ENCODE assay signal across 36 cellular contexts in genomic region chr9:123206064-123206463, GRCh38.
"Had no signal": no experiment of that assay in that cellular context is flagged by ENCODE, and none has a peak within 500 bp of the region (broad histone marks: within the 10 kb centered on the region; RNA-seq: fewer than 3 reads in every experiment).

No MANE protein-coding gene starts in this region.

- H3K9me3 ChIP-seq: adrenal gland, body of pancreas, breast epithelium had no signal

- H3K36me3 Mint-ChIP-seq: activated CD4-positive, alpha-beta memory T cell treated with anti-CD3 and anti-CD28 coated beads for 36 hours had no signal

- H3K4me3 Mint-ChIP-seq: activated B cell treated with CpG ODN at 0.5 μM for 24 hours; activated CD4-positive, alpha-beta memory T cell treated with anti-CD3 and anti-CD28 coated beads for 36 hours; activated CD4-positive, alpha-beta T cell treated with anti-CD3 and anti-CD28 coated beads, Interleukin-2, amount 10 ng/mL, durations not matched to agents 24 days and 14 days; activated CD8-positive, alpha-beta T cell treated with anti-CD3 and anti-CD28 coated beads for 36 hours; activated naive CD4-positive, alpha-beta T cell treated with anti-CD3 and anti-CD28 coated beads for 36 hours; activated naive CD8-positive, alpha-beta T cell treated with anti-CD3 and anti-CD28 coated beads for 36 hours; activated T-cell treated with anti-CD3 and anti-CD28 coated beads, Interleukin-2, amount 50 U/mL, for 4 hours; activated T-cell treated with anti-CD3 and anti-CD28 coated beads, Interleukin-2, amount 50 U/mL, for 72 hours; activated T-helper 1 cell treated with anti-CD3 and anti-CD28 coated beads, Interleukin-12 subunit alpha, Interleukin-12 subunit beta, Interleukin-2, Interleukin-4 antibody, amounts not matched to agents 30 ng/mL and 10 ng/mL and 1 ng/mL, durations not matched to agents 14 hours and 24 hours and 36 hours; activated T-helper 17 cell treated with anti-CD3 and anti-CD28 coated beads, Interleukin-2, amount 50 U/mL, for 72 hours; T-helper 1 cell treated with Interleukin-12 subunit alpha and Interleukin-12 subunit beta and Interleukin-4 antibody, amounts not matched to agents 30 μg/mL and 1 μg/mL, for 36 hours; T-helper 2 cell treated with Interferon-gamma antibody and Interleukin-4, amounts not matched to agents 5 μg/mL and 100 μg/mL, for 36 hours had no signal

- H3K27me3 Mint-ChIP-seq: activated B cell treated with CpG ODN at 0.5 μM for 24 hours; activated CD4-positive, alpha-beta memory T cell treated with anti-CD3 and anti-CD28 coated beads for 36 hours; activated CD4-positive, alpha-beta T cell treated with anti-CD3 and anti-CD28 coated beads, Interleukin-2, amount 10 ng/mL, durations not matched to agents 24 days and 14 days; activated CD8-positive, alpha-beta T cell treated with anti-CD3 and anti-CD28 coated beads for 36 hours; activated naive CD8-positive, alpha-beta T cell treated with anti-CD3 and anti-CD28 coated beads for 36 hours; activated T-helper 17 cell treated with anti-CD3 and anti-CD28 coated beads, Interleukin-2, amount 50 U/mL, for 72 hours had no signal

- H3K4me1 ChIP-seq: adrenal gland, body of pancreas, breast epithelium had no signal

- H3K27me3 ChIP-seq: adrenal gland, body of pancreas, brain microvascular endothelial cell, breast epithelium had no signal

- H3K4me3 ChIP-seq: adrenal gland, body of pancreas, breast epithelium had no signal

- H3K27ac ChIP-seq: adrenal gland, body of pancreas, brain microvascular endothelial cell, breast epithelium, VCaP had no signal

- FAIRE-seq: astrocyte, TTC549 had no signal

- H3K9me3 Mint-ChIP-seq: activated B cell treated with CpG ODN at 0.5 μM for 24 hours; activated CD4-positive, alpha-beta memory T cell treated with anti-CD3 and anti-CD28 coated beads for 36 hours; activated T-cell treated with anti-CD3 and anti-CD28 coated beads, Interleukin-2, amount 50 U/mL, for 72 hours; activated T-helper 1 cell treated with anti-CD3 and anti-CD28 coated beads, Interleukin-12 subunit alpha, Interleukin-12 subunit beta, Interleukin-2, Interleukin-4 antibody, amounts not matched to agents 30 ng/mL and 10 ng/mL and 1 ng/mL, durations not matched to agents 14 hours and 24 hours and 36 hours; activated T-helper 17 cell treated with anti-CD3 and anti-CD28 coated beads, Interleukin-2, amount 50 U/mL, for 72 hours; T-helper 1 cell treated with Interleukin-12 subunit alpha and Interleukin-12 subunit beta and Interleukin-4 antibody, amounts not matched to agents 30 μg/mL and 1 μg/mL, for 36 hours; T-helper 2 cell treated with Interferon-gamma antibody and Interleukin-4, amounts not matched to agents 5 μg/mL and 100 μg/mL, for 36 hours had no signal

- H3K4me1 Mint-ChIP-seq: activated CD4-positive, alpha-beta T cell treated with anti-CD3 and anti-CD28 coated beads, Interleukin-2, amount 10 ng/mL, durations not matched to agents 24 days and 14 days had no signal

- DNase-seq: activated B cell treated with CpG ODN at 0.5 μM for 24 hours; activated CD4-positive, alpha-beta memory T cell treated with anti-CD3 and anti-CD28 coated beads for 36 hours; activated CD4-positive, alpha-beta T cell treated with anti-CD3 and anti-CD28 coated beads for 4 hours; activated CD4-positive, alpha-beta T cell treated with anti-CD3 and anti-CD28 coated beads, Interleukin-2, amount 10 ng/mL, durations not matched to agents 24 days and 14 days; activated CD4-positive, alpha-beta T cell treated with anti-CD3 and anti-CD28 coated beads, Interleukin-2, amount 50 U/mL, for 1 hour; activated CD4-positive, alpha-beta T cell treated with anti-CD3 and anti-CD28 coated beads, Interleukin-2, amount 50 U/mL, for 4 hours; activated CD4-positive, CD25-positive, alpha-beta regulatory T cell treated with anti-CD3 and anti-CD28 coated beads, Interleukin-2, amount 50 U/mL, for 72 hours; activated CD8-positive, alpha-beta memory T cell treated with anti-CD3 and anti-CD28 coated beads, Interleukin-2, amount 50 U/mL, for 4 hours; activated CD8-positive, alpha-beta T cell treated with anti-CD3 and anti-CD28 coated beads for 36 hours; activated effector memory CD4-positive, alpha-beta T cell treated with anti-CD3 and anti-CD28 coated beads, Interleukin-2, amount 50 U/mL, for 16 hours; activated gamma-delta T cell treated with Interleukin-2 at 50 U/mL for 16 hours; activated naive CD4-positive, alpha-beta T cell; activated naive CD4-positive, alpha-beta T cell treated with anti-CD3 and anti-CD28 coated beads for 36 hours; activated naive CD4-positive, alpha-beta T cell treated with anti-CD3 and anti-CD28 coated beads, Interleukin-2, amount 50 U/mL, for 16 hours; activated naive CD8-positive, alpha-beta T cell treated with anti-CD3 and anti-CD28 coated beads for 36 hours; activated T-cell treated with anti-CD3 and anti-CD28 coated beads for 4 hours; activated T-cell treated with anti-CD3 and anti-CD28 coated beads, Interleukin-2, amount 50 U/mL, for 1 hour; activated T-cell treated with anti-CD3 and anti-CD28 coated beads, Interleukin-2, amount 50 U/mL, for 4 hours; activated T-cell treated with anti-CD3 and anti-CD28 coated beads, Interleukin-2, amount 50 U/mL, for 72 hours; adrenal gland; amniotic stem cell; aorta; body of pancreas; brain microvascular endothelial cell; central memory CD4-positive, alpha-beta T cell; T-helper 2 cell; T-helper 9 cell had no signal

- ATAC-seq: activated CD8-positive, alpha-beta T cell treated with anti-CD3 and anti-CD28 coated beads for 36 hours; activated naive CD4-positive, alpha-beta T cell treated with anti-CD3 and anti-CD28 coated beads, Interleukin-2, amount 50 U/mL, for 72 hours; activated T-cell treated with anti-CD3 and anti-CD28 coated beads, Interleukin-2, amount 50 U/mL, for 4 hours; activated T-cell treated with anti-CD3 and anti-CD28 coated beads, Interleukin-2, amount 50 U/mL, for 72 hours; activated T-helper 17 cell treated with anti-CD3 and anti-CD28 coated beads, Interleukin-2, amount 50 U/mL, for 72 hours; body of pancreas had no signal

- H3K27ac Mint-ChIP-seq: activated B cell treated with CpG ODN at 0.5 μM for 24 hours; activated CD4-positive, alpha-beta memory T cell treated with anti-CD3 and anti-CD28 coated beads for 36 hours; activated CD4-positive, alpha-beta T cell treated with anti-CD3 and anti-CD28 coated beads, Interleukin-2, amount 10 ng/mL, durations not matched to agents 24 days and 14 days; activated CD8-positive, alpha-beta T cell treated with anti-CD3 and anti-CD28 coated beads for 36 hours; activated naive CD4-positive, alpha-beta T cell treated with anti-CD3 and anti-CD28 coated beads for 36 hours; activated naive CD4-positive, alpha-beta T cell treated with anti-CD3 and anti-CD28 coated beads, Interleukin-2, amount 50 U/mL, for 72 hours; activated naive CD8-positive, alpha-beta T cell treated with anti-CD3 and anti-CD28 coated beads for 36 hours; activated T-cell treated with anti-CD3 and anti-CD28 coated beads, Interleukin-2, amount 50 U/mL, for 72 hours; activated T-helper 1 cell treated with anti-CD3 and anti-CD28 coated beads, Interleukin-12 subunit alpha, Interleukin-12 subunit beta, Interleukin-2, Interleukin-4 antibody, amounts not matched to agents 30 ng/mL and 10 ng/mL and 1 ng/mL, durations not matched to agents 14 hours and 24 hours and 36 hours; activated T-helper 17 cell treated with anti-CD3 and anti-CD28 coated beads, Interleukin-2, amount 50 U/mL, for 72 hours; T-helper 1 cell treated with Interleukin-12 subunit alpha and Interleukin-12 subunit beta and Interleukin-4 antibody, amounts not matched to agents 30 μg/mL and 1 μg/mL, for 36 hours; T-helper 2 cell treated with Interferon-gamma antibody and Interleukin-4, amounts not matched to agents 5 μg/mL and 100 μg/mL, for 36 hours had no signal

- H3K36me3 ChIP-seq: adrenal gland, brain microvascular endothelial cell, breast epithelium had no signal
